Comparison of ENCODE assay signal across 17 cellular contexts in the genomic region with DNA sequence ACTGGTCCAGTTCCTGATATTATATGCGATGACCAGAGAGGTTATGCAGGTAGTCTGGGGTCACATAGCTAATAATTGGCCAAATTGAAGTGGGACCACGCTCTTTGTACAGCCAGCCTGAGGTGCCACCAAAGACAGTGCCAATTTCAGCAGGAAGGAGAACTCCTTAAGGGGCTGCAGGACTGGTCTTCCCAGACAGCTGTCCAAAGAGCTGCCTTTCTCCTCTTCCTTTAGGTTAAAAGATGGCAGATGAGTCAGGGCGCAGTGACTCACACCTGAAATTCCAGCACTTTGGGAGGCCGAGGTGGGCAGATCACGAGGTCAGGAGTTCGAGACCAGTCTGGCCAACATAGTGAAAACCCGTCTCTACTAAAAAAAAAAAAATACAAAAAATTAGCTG.
DNase-seq lines count a peak whose midpoint lies in the region; ATAC-seq and TF ChIP-seq lines count a peak whose summit lies in the region.
"Had no signal": no experiment of that assay in that cellular context is flagged by ENCODE, and none has a peak within 500 bp of the region (broad histone marks: within the 10 kb centered on the region; RNA-seq: fewer than 3 reads in every experiment).

No MANE protein-coding gene starts in this region.

- POLR2A ChIA-PET in PC-3 (lab: Charles Lee; ENCODE audit: unreplicated experiment): no interaction called here

- no peak overlapping the region for H3K27ac Mint-ChIP-seq in activated naive CD4-positive, alpha-beta T cell treated with anti-CD3 and anti-CD28 coated beads, Interleukin-2, amount 50 U/mL, for 72 hours
- H3K27ac Mint-ChIP-seq: HFFc6 had no signal

- no peak overlapping the region for H3K23ac ChIP-seq in trophoblast cell (ENCODE audit: low read length)

- no peak for ATAC-seq in PC-3
- ATAC-seq in activated naive CD4-positive, alpha-beta T cell treated with anti-CD3 and anti-CD28 coated beads, Interleukin-2, amount 50 U/mL, for 72 hours: no peak

- H2AK5ac ChIP-seq in trophoblast cell (ENCODE audit: low read length): no peak overlapping the region

- H3K9me3 Mint-ChIP-seq in activated naive CD4-positive, alpha-beta T cell treated with anti-CD3 and anti-CD28 coated beads, Interleukin-2, amount 50 U/mL, for 72 hours: peaks cover 6 to 7% of the 10 kb centered on the region in 2 donors

- H3K4me3 ChIP-seq in PC-3 (ENCODE audit: low read length) (no peak overlapping the region), coronary artery (no peak overlapping the region), trophoblast cell (ENCODE audit: low read depth, low read length) (no peak overlapping the region)
- H3K4me3 ChIP-seq: Peyer's patch had no signal

- TF ChIP-seq CTCF in PC-3 (conservative IDR thresholded peaks at IDR 0.05; ENCODE audit: low read depth, low read length) (no peak), coronary artery (IDR thresholded peaks at IDR 0.05) (no peak)

- no TSS peak for BruUV-seq in PC-3 (replicated peaks; lab: Mats Ljungman, UMichigan)

- no peak overlapping the region for H2BK12ac ChIP-seq in trophoblast cell (ENCODE audit: low read length)

- H3K36me3 Mint-ChIP-seq in activated naive CD4-positive, alpha-beta T cell treated with anti-CD3 and anti-CD28 coated beads, Interleukin-2, amount 50 U/mL, for 72 hours: no peaks in the 10 kb centered on the region

- H3K4ac ChIP-seq in trophoblast cell (ENCODE audit: low read depth, low read length): no peak overlapping the region

- CTCF ChIA-PET in PC-3 (lab: Charles Lee): no interaction called here

- no peaks in the 10 kb centered on the region for H3K79me2 ChIP-seq in PC-3 (ENCODE audit: low read length)
- H3K79me2 ChIP-seq in trophoblast cell (ENCODE audit: control insufficient read depth, insufficient read depth, low read length, poor library complexity): peaks cover 2% of the 10 kb centered on the region

- H3K14ac ChIP-seq in trophoblast cell (ENCODE audit: low read length): no peak overlapping the region

- no peak overlapping the region for H3K4me2 ChIP-seq in PC-3 (ENCODE audit: low read length)
- no peak overlapping the region for H3K4me2 ChIP-seq in trophoblast cell (ENCODE audit: low read length)

- no peak overlapping the region for H4K12ac ChIP-seq in trophoblast cell (ENCODE audit: low read depth, low read length)

- H3K27ac ChIP-seq in PC-3 (ENCODE audit: low read length) (no peak overlapping the region), coronary artery (no peak overlapping the region), trophoblast cell (ENCODE audit: low read depth, low read length) (no peak overlapping the region)
- H3K27ac ChIP-seq: Peyer's patch had no signal

- no peaks in the 10 kb centered on the region for H3K27me3 ChIP-seq in PC-3 (ENCODE audit: low read length)
- no peaks in the 10 kb centered on the region for H3K27me3 ChIP-seq in trophoblast cell (ENCODE audit: insufficient read depth, low read length)
- H3K27me3 ChIP-seq: Peyer's patch had no signal

- H3K9me2 ChIP-seq in PC-3 (replicated peaks; ENCODE audit: low read length): no peaks in the 10 kb centered on the region

- H4K8ac ChIP-seq in trophoblast cell (ENCODE audit: low read depth, low read length): no peak overlapping the region

- intact Hi-C loops in PC-3 (cut with micrococcal nuclease): loop anchor here (10.0 kb wide), 1 partner anchor 360 kb away; no protein-coding TSS in a partner anchor

- peaks cover 4% of the 10 kb centered on the region for H3F3A ChIP-seq in PC-3 (ENCODE audit: low read length, unreplicated experiment)

- peak overlapping the region; percentile 88 for H4K91ac ChIP-seq in trophoblast cell (ENCODE audit: low read depth, low read length)

- peak; percentile 58 for DNase-seq in Daoy (ENCODE audit: low read depth)
- DNase-seq in PC-3: peak; percentile 18
- peak; percentile 57 for DNase-seq in coronary artery (ENCODE audit: low spot score)
- peak; percentile 47 to 60 for DNase-seq in trophoblast cell
- DNase-seq in midbrain (lab: John Stamatoyannopoulos, UW): no peak
- DNase-seq in activated naive CD4-positive, alpha-beta T cell treated with anti-CD3 and anti-CD28 coated beads, Interleukin-2, amount 50 U/mL, for 72 hours (ENCODE audit: low spot score in 2 of 2): no peak
- DNase-seq in AG20443 (ENCODE audit: low spot score): no peak
- DNase-seq: DMS 273 treated with DMSO at 0.1 percent for 48 hours, HFFc6, IMR-90, Karpas-422, NCI-H1105, NCI-H1694 treated with DMSO at 0.1 percent for 48 hours, NCI-H226, NCI-H524 treated with DMSO at 0.1 percent for 48 hours, SIG-M5 had no signal

- no peak overlapping the region for H2BK120ac ChIP-seq in trophoblast cell (ENCODE audit: insufficient read depth, low read length, poor library complexity)

- no peaks in the 10 kb centered on the region for H4K20me1 ChIP-seq in PC-3 (ENCODE audit: low read length)

- no peak overlapping the region for H2BK5ac ChIP-seq in trophoblast cell (ENCODE audit: low read depth, low read length, poor library complexity)

- no peaks in the 10 kb centered on the region for H3K36me3 ChIP-seq in PC-3 (ENCODE audit: low read depth, low read length)
- peaks cover 0 to 3% of the 10 kb centered on the region in 2 experiments for H3K36me3 ChIP-seq in trophoblast cell (ENCODE audit: control insufficient read depth in 1 of 2, insufficient read depth in 2 of 2, low read length in 2 of 2)
- H3K36me3 ChIP-seq: Peyer's patch had no signal

- peaks cover 24% of the 10 kb centered on the region for H3K4me1 ChIP-seq in PC-3 (ENCODE audit: insufficient read depth, low read length)
- H3K4me1 ChIP-seq in trophoblast cell (ENCODE audit: control insufficient read depth in 1 of 2, insufficient read depth in 2 of 2, low read length in 2 of 2): peaks cover 17 to 29% of the 10 kb centered on the region in 2 experiments
- H3K4me1 ChIP-seq: Peyer's patch had no signal

- no peak overlapping the region for H3K18ac ChIP-seq in trophoblast cell (ENCODE audit: low read length)

- no peaks in the 10 kb centered on the region for H3K9me3 ChIP-seq in PC-3 (ENCODE audit: low read length)
- H3K9me3 ChIP-seq in trophoblast cell (ENCODE audit: insufficient read depth, low read depth, low read length): peaks cover 4% of the 10 kb centered on the region
- H3K9me3 ChIP-seq: Peyer's patch had no signal

- peaks cover 42% of the 10 kb centered on the region for H3K79me1 ChIP-seq in trophoblast cell (ENCODE audit: low read length)

- WGBS in trophoblast cell (ENCODE audit: extremely low coverage, insufficient coverage, insufficient read length): no CpG with 5 or more reads among the region's 7 CpGs

- H3K9ac ChIP-seq in PC-3 (ENCODE audit: low read length) (no peak overlapping the region), trophoblast cell (ENCODE audit: low read length) (no peak overlapping the region)

- H2AFZ ChIP-seq in PC-3 (ENCODE audit: low read length): no peak overlapping the region
- no peak overlapping the region for H2AFZ ChIP-seq in trophoblast cell (ENCODE audit: insufficient read depth, low read length, poor library complexity)

Comparison
In these comparisons a context has a peak if more than half of its experiments do, and no peak if none do; other contexts are left out.
1. DNase-seq: peak in Daoy (single experiment), PC-3 (single experiment), coronary artery (single experiment) and trophoblast cell (2 of 2); none in midbrain (single experiment), activated naive CD4-positive, alpha-beta T cell treated with anti-CD3 and anti-CD28 coated beads, Interleukin-2, amount 50 U/mL, for 72 hours (0 of 2) and AG20443 (single experiment).